Comparison of ENCODE assay signal across 1 cellular context in the genomic region with DNA sequence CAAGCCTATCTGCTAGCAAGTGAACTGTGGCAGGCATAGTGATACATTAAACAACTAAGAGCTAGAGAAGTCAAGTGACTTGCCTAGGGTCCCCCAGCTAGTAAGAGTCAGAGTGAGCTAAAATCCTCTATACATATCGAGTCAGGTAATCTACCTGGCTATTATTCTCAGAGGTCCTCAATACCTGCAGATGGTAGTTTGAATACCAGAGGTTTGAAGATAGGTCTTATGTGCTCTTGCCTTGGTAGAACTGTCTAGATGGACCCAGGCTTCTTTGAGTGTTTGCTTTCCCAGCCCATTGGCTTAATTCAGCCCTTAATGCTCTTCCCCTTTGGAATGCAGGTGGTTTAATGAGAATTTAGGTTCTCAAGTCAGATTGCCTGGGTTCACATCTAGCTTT.
TF ChIP-seq lines count a peak whose summit lies in the region.

No MANE protein-coding gene starts in this region.

TF ChIP-seq in H1, 55 proteins besides CTCF, POLR2A, EP300 and RAD21:
- TF ChIP-seq CHD2 (IDR thresholded peaks at IDR 0.05; ENCODE audit: low read length), result no peak
